ENCODE assay signal across 9 cellular contexts in the genomic region with DNA sequence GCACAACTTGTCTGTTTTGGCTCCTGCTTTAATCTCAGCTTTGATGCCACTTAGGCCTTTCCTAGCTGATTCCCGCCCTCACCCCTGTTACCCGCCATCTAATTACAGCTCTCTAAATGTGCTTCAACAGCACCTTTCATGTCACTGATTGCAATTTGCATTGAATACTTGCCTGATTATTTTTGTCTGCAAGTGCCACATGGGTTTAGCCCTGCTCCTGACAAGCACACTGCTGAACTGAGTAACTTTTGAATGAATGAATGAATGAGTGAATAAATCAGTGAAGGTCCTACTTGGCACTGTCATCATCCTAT. TPM values are rescaled to one million over a fixed set of nuclear protein-coding genes. Genes with fewer than 3 reads are reported as not detected.
A peak's percentile ranks its signal among the peaks of the same experiment; 100 is the strongest.
DNase-seq lines count a peak whose midpoint lies in the region; ATAC-seq and TF ChIP-seq lines count a peak whose summit lies in the region.
"Had no signal": no experiment of that assay in that cellular context is flagged by ENCODE, and none has a peak within 500 bp of the region (broad histone marks: within the 10 kb centered on the region; RNA-seq: fewer than 3 reads in every experiment).

No MANE protein-coding gene starts in this region.

- H2AFZ ChIP-seq in osteoblast (ENCODE audit: low read length): peak overlapping the region; percentile 84

- H3K79me2 ChIP-seq in osteoblast (ENCODE audit: insufficient read depth, low read length): peaks cover 34% of the 10 kb centered on the region

- H3K4me2 ChIP-seq in osteoblast (ENCODE audit: insufficient read depth, low read length): peak overlapping the region; percentile 71

- DNase-seq in GM12865 (ENCODE audit: low read depth) (peak; percentile 14), NCI-H1105 treated with DMSO at 0.1 percent for 48 hours (lab: John Stamatoyannopoulos, UW) (peak; percentile 46), osteoblast (ENCODE audit: insufficient read length, low spot score, missing footprints) (no peak), UCSD-AML1 (lab: John Stamatoyannopoulos, UW; ENCODE audit: unreplicated experiment) (no peak), MV-4-11 (lab: John Stamatoyannopoulos, UW) (no peak)
- DNase-seq in effector memory CD4-positive, alpha-beta T cell: no peak

- H3K27me3 ChIP-seq in effector memory CD4-positive, alpha-beta T cell (replicated peaks; ENCODE audit: control insufficient read depth, insufficient read depth, low read length, poor library complexity, severe bottlenecking): peaks cover 4% of the 10 kb centered on the region
- no peaks in the 10 kb centered on the region for H3K27me3 ChIP-seq in osteoblast (ENCODE audit: insufficient read depth, low read length)

- peaks cover 9% of the 10 kb centered on the region for H3K4me1 ChIP-seq in effector memory CD4-positive, alpha-beta T cell (ENCODE audit: control insufficient read depth, insufficient read depth, low read length, poor library complexity, severe bottlenecking)
- peaks cover 31% of the 10 kb centered on the region for H3K4me1 ChIP-seq in osteoblast (ENCODE audit: insufficient read depth, low read length)

- H3K36me3 ChIP-seq in effector memory CD4-positive, alpha-beta T cell (ENCODE audit: control insufficient read depth, insufficient read depth, low read length): no peaks in the 10 kb centered on the region
- peaks cover 19% of the 10 kb centered on the region for H3K36me3 ChIP-seq in osteoblast (ENCODE audit: insufficient read depth, low read length)

- ATAC-seq in HG02870 (IDR thresholded peaks at IDR 0.05; ENCODE audit: unreplicated experiment) (no peak), HG02884 (IDR thresholded peaks at IDR 0.05; ENCODE audit: unreplicated experiment) (no peak)

- no peaks in the 10 kb centered on the region for H4K20me1 ChIP-seq in osteoblast (ENCODE audit: insufficient read depth, low read length)

- TF ChIP-seq CTCF in GM12865 (IDR thresholded peaks at IDR 0.05; ENCODE audit: insufficient read depth, low read depth, low read length, missing control alignments): no peak
- TF ChIP-seq CTCF in osteoblast (IDR thresholded peaks at IDR 0.05; ENCODE audit: extremely low read depth, low read depth, low read length): no peak

- H3K4me3 ChIP-seq in GM12865 (ENCODE audit: low read depth, low read length): peak overlapping the region; percentile 96
- peak overlapping the region; percentile 65 for H3K4me3 ChIP-seq in effector memory CD4-positive, alpha-beta T cell (ENCODE audit: insufficient read depth, low read depth, low read length, poor library complexity, severe bottlenecking)
- peak overlapping the region; percentile 91 for H3K4me3 ChIP-seq in osteoblast (ENCODE audit: insufficient read depth, low read length)

- H3K27ac ChIP-seq in effector memory CD4-positive, alpha-beta T cell (ENCODE audit: insufficient read depth, low read length, poor library complexity, severe bottlenecking): no peak overlapping the region
- H3K27ac ChIP-seq in osteoblast (ENCODE audit: low read depth, low read length): no peak overlapping the region

- H3K9me3 ChIP-seq in effector memory CD4-positive, alpha-beta T cell (ENCODE audit: control insufficient read depth, low read length): no peaks in the 10 kb centered on the region
- H3K9me3 ChIP-seq in osteoblast (ENCODE audit: low read depth, low read length): no peaks in the 10 kb centered on the region

RNA-seq across cellular contexts. Expression of gene DCBLD1, which starts 0.6 kb away (rescaled TPM):
- 22.1 and 29.7 TPM in 2 replicates for total RNA-seq in osteoblast

RNA-seq across cellular contexts. Expression of gene ROS1, which starts 56.1 kb away (rescaled TPM):
- total RNA-seq in osteoblast: 0.59 and 1.4 TPM in 2 replicates
- total RNA-seq: lung microvascular endothelial cell had no signal

Comparison
In these comparisons a context has a peak if more than half of its experiments do, and no peak if none do; other contexts are left out.
1. DNase-seq: peak in GM12865 (single experiment) and NCI-H1105 treated with DMSO at 0.1 percent for 48 hours (single experiment); none in effector memory CD4-positive, alpha-beta T cell (0 of 3), osteoblast (single experiment), UCSD-AML1 (single experiment) and MV-4-11 (single experiment).
2. Peak in every context shown above with its lines, with median percentiles within 50 percentile points of each other: H3K4me3 ChIP-seq.